ENCODE assay signal across 10 cellular contexts in genomic region chr9:95336281-95336680, GRCh38. TPM values are rescaled to one million over a fixed set of nuclear protein-coding genes. Genes with fewer than 3 reads are reported as not detected.
DNase-seq lines count a peak whose midpoint lies in the region; ATAC-seq and TF ChIP-seq lines count a peak whose summit lies in the region.
"Had no signal": no experiment of that assay in that cellular context is flagged by ENCODE, and none has a peak within 500 bp of the region (broad histone marks: within the 10 kb centered on the region; RNA-seq: fewer than 3 reads in every experiment).

No MANE protein-coding gene starts in this region.

- no peak overlapping the region for H3K27ac ChIP-seq in WERI-Rb-1

- H3K36me3 ChIP-seq in WERI-Rb-1 = no peaks in the 10 kb centered on the region

- no peaks in the 10 kb centered on the region for H3K36me3 Mint-ChIP-seq in natural killer cell
- no peaks in the 10 kb centered on the region for H3K36me3 Mint-ChIP-seq in natural killer cell treated with Interleukin-12 subunit alpha and Interleukin-12 subunit beta and Interleukin-15 and Interleukin-18, amount 100 ng/mL, for 72 hours
- H3K36me3 Mint-ChIP-seq: activated naive CD4-positive, alpha-beta T cell treated with anti-CD3 and anti-CD28 coated beads, Interleukin-2, amount 50 U/mL, for 24 hours had no signal

- no peaks in the 10 kb centered on the region for H3K9me3 Mint-ChIP-seq in natural killer cell
- H3K9me3 Mint-ChIP-seq in natural killer cell treated with Interleukin-12 subunit alpha and Interleukin-12 subunit beta and Interleukin-15 and Interleukin-18, amount 100 ng/mL, for 72 hours = no peaks in the 10 kb centered on the region
- H3K9me3 Mint-ChIP-seq: activated naive CD4-positive, alpha-beta T cell treated with anti-CD3 and anti-CD28 coated beads, Interleukin-2, amount 50 U/mL, for 24 hours had no signal

- no peak overlapping the region for H3K4me3 ChIP-seq in WERI-Rb-1 (ENCODE audit: low read depth, low read length)
- H3K4me3 ChIP-seq: lung had no signal

- peak; percentile 67 for TF ChIP-seq CTCF in natural killer cell (IDR thresholded peaks at IDR 0.05)
- TF ChIP-seq CTCF in WERI-Rb-1 (IDR thresholded peaks at IDR 0.05; ENCODE audit: low read depth, low read length) = peak; percentile 79

- no peak for DNase-seq in natural killer cell
- no peak for DNase-seq in natural killer cell treated with Interleukin-12 subunit alpha and Interleukin-12 subunit beta and Interleukin-15 and Interleukin-18, amount 100 ng/mL, for 72 hours (ENCODE audit: low spot score)
- no peak for DNase-seq in WERI-Rb-1
- DNase-seq in iPS-NIHi11 (ENCODE audit: low spot score) = peak; percentile 53
- DNase-seq in NCI-H2107 (lab: John Stamatoyannopoulos, UW) = no peak
- no peak for DNase-seq in mesenteric fat pad (ENCODE audit: low spot score)

- H3K27me3 ChIP-seq in WERI-Rb-1 (ENCODE audit: insufficient read depth, low read depth, severe bottlenecking) = no peaks in the 10 kb centered on the region

- H3K27ac Mint-ChIP-seq in natural killer cell = no peak overlapping the region
- no peak overlapping the region for H3K27ac Mint-ChIP-seq in natural killer cell treated with Interleukin-12 subunit alpha and Interleukin-12 subunit beta and Interleukin-15 and Interleukin-18, amount 100 ng/mL, for 72 hours
- H3K27ac Mint-ChIP-seq: activated naive CD4-positive, alpha-beta T cell treated with anti-CD3 and anti-CD28 coated beads, Interleukin-2, amount 50 U/mL, for 24 hours had no signal

- H3K9me3 ChIP-seq in WERI-Rb-1 (ENCODE audit: severe bottlenecking) = peaks cover 25% of the 10 kb centered on the region

- intact Hi-C loops in natural killer cell (cut with micrococcal nuclease) = no loop called here

- H3K4me1 Mint-ChIP-seq in natural killer cell = no peaks in the 10 kb centered on the region
- no peaks in the 10 kb centered on the region for H3K4me1 Mint-ChIP-seq in natural killer cell treated with Interleukin-12 subunit alpha and Interleukin-12 subunit beta and Interleukin-15 and Interleukin-18, amount 100 ng/mL, for 72 hours (ENCODE audit: low read depth in 2 of 2)
- H3K4me1 Mint-ChIP-seq: activated naive CD4-positive, alpha-beta T cell treated with anti-CD3 and anti-CD28 coated beads, Interleukin-2, amount 50 U/mL, for 24 hours had no signal

- H3K27me3 Mint-ChIP-seq in natural killer cell (ENCODE audit: low read depth in 2 of 2) = peaks cover 19 to 36% of the 10 kb centered on the region in 2 donors
- peaks cover 9 to 17% of the 10 kb centered on the region in 2 donors for H3K27me3 Mint-ChIP-seq in natural killer cell treated with Interleukin-12 subunit alpha and Interleukin-12 subunit beta and Interleukin-15 and Interleukin-18, amount 100 ng/mL, for 72 hours
- H3K27me3 Mint-ChIP-seq: activated naive CD4-positive, alpha-beta T cell treated with anti-CD3 and anti-CD28 coated beads, Interleukin-2, amount 50 U/mL, for 24 hours had no signal

- no peak overlapping the region for H3K4me3 Mint-ChIP-seq in natural killer cell
- H3K4me3 Mint-ChIP-seq in natural killer cell treated with Interleukin-12 subunit alpha and Interleukin-12 subunit beta and Interleukin-15 and Interleukin-18, amount 100 ng/mL, for 72 hours = no peak overlapping the region
- H3K4me3 Mint-ChIP-seq: activated naive CD4-positive, alpha-beta T cell treated with anti-CD3 and anti-CD28 coated beads, Interleukin-2, amount 50 U/mL, for 24 hours had no signal

- ATAC-seq in natural killer cell (peak; percentile 58 to 67 (median 66)), HG03521 (IDR thresholded peaks at IDR 0.05; ENCODE audit: unreplicated experiment) (no peak), GM21717 (IDR thresholded peaks at IDR 0.05; ENCODE audit: unreplicated experiment) (no peak)
- ATAC-seq in natural killer cell treated with Interleukin-12 subunit alpha and Interleukin-12 subunit beta and Interleukin-15 and Interleukin-18, amount 100 ng/mL, for 72 hours = no peak

RNA-seq across cellular contexts. Expression of gene FANCC, which starts 18.8 kb away (rescaled TPM):
- total RNA-seq in natural killer cell = 10 to 100 TPM in 2 of 3 donors, 1 to 10 TPM in 1; 9.9 to 18.9 (median 12.8) TPM
- total RNA-seq in natural killer cell treated with Interleukin-12 subunit alpha and Interleukin-12 subunit beta and Interleukin-15 and Interleukin-18, amount 100 ng/mL, for 72 hours = 10 to 100 TPM; 13.5 to 30.5 TPM
- total RNA-seq in mesenteric fat pad = 8.8 TPM

Comparison
In these comparisons a context has a peak if more than half of its experiments do, and no peak if none do; other contexts are left out.
1. ATAC-seq: peak in natural killer cell (3 of 3); none in natural killer cell treated with Interleukin-12 subunit alpha and Interleukin-12 subunit beta and Interleukin-15 and Interleukin-18, amount 100 ng/mL, for 72 hours (0 of 2), HG03521 (single experiment) and GM21717 (single experiment).